Comparison of ENCODE assay signal across 1 cellular context in genomic region chr12:66508025-66508424, GRCh38.
TF ChIP-seq lines count a peak whose summit lies in the region.

No MANE protein-coding gene starts in this region.

TF ChIP-seq in SK-N-SH, 30 proteins besides CTCF, POLR2A, EP300 and RAD21 (continued from another document):
- TF ChIP-seq, protein P1, sequence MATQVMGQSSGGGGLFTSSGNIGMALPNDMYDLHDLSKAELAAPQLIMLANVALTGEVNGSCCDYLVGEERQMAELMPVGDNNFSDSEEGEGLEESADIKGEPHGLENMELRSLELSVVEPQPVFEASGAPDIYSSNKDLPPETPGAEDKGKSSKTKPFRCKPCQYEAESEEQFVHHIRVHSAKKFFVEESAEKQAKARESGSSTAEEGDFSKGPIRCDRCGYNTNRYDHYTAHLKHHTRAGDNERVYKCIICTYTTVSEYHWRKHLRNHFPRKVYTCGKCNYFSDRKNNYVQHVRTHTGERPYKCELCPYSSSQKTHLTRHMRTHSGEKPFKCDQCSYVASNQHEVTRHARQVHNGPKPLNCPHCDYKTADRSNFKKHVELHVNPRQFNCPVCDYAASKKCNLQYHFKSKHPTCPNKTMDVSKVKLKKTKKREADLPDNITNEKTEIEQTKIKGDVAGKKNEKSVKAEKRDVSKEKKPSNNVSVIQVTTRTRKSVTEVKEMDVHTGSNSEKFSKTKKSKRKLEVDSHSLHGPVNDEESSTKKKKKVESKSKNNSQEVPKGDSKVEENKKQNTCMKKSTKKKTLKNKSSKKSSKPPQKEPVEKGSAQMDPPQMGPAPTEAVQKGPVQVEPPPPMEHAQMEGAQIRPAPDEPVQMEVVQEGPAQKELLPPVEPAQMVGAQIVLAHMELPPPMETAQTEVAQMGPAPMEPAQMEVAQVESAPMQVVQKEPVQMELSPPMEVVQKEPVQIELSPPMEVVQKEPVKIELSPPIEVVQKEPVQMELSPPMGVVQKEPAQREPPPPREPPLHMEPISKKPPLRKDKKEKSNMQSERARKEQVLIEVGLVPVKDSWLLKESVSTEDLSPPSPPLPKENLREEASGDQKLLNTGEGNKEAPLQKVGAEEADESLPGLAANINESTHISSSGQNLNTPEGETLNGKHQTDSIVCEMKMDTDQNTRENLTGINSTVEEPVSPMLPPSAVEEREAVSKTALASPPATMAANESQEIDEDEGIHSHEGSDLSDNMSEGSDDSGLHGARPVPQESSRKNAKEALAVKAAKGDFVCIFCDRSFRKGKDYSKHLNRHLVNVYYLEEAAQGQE (IDR thresholded peaks at IDR 0.05; ENCODE audit: low read depth, low read length) = no peak
- TF ChIP-seq RXRA (IDR thresholded peaks at IDR 0.05; ENCODE audit: borderline replicate concordance, low read depth) (no peak), TCF12 (IDR thresholded peaks at IDR 0.05) (no peak), EZH2phosphoT487 (IDR thresholded peaks at IDR 0.05; ENCODE audit: borderline replicate concordance, low read depth) (no peak), YY1 (IDR thresholded peaks at IDR 0.05; ENCODE audit: low read depth) (no peak), JUND (IDR thresholded peaks at IDR 0.05) (no peak), PBX3 (IDR thresholded peaks at IDR 0.05) (no peak)
- TF ChIP-seq, protein P2, sequence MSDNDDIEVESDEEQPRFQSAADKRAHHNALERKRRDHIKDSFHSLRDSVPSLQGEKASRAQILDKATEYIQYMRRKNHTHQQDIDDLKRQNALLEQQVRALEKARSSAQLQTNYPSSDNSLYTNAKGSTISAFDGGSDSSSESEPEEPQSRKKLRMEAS (IDR thresholded peaks at IDR 0.05; ENCODE audit: low read depth) = no peak
TF ChIP-seq in SK-N-SH: peak in this region for 0.
